1 cellular context compared by ENCODE assay signal in the genomic region with DNA sequence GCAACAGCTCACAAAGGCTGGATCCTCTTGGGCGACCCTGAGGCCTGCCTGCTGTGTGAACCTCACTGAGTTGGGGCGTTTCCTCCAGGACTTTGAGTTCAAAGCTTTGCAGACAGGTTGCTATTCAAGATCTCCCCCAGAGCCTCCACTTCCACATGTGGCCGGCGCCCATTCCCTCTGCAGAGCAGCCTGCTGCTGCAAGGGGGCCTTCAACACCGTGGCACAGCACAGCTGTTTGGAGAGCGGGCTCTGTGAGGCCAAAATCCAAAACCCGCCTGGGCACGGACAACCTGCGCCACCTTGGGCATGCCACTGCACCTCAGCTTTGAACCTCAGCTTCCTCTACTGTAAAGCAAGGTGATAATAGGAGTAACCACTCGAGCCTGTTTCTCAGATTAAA.
TF ChIP-seq lines count a peak whose summit lies in the region.

No MANE protein-coding gene starts in this region.

TF ChIP-seq in HepG2, 621 proteins besides CTCF, POLR2A, EP300 and RAD21 (continued from another document):
- no peak for TF ChIP-seq PREB (CRISPR knock-in tag; IDR thresholded peaks at IDR 0.05)
- no peak for TF ChIP-seq SP2 (CRISPR knock-in tag; IDR thresholded peaks at IDR 0.05)
- no peak for TF ChIP-seq ZNF563 (CRISPR knock-in tag; IDR thresholded peaks at IDR 0.05)
- TF ChIP-seq TAF1 (CRISPR knock-in tag; IDR thresholded peaks at IDR 0.05) = no peak
- no peak for TF ChIP-seq ZMYM3 (CRISPR knock-in tag; IDR thresholded peaks at IDR 0.05)
- TF ChIP-seq AHR (CRISPR knock-in tag; IDR thresholded peaks at IDR 0.05) = no peak
- no peak for TF ChIP-seq GLMP (CRISPR knock-in tag; IDR thresholded peaks at IDR 0.05; ENCODE audit: borderline replicate concordance)
- no peak for TF ChIP-seq ZNF7 (CRISPR knock-in tag; IDR thresholded peaks at IDR 0.05)
- no peak for TF ChIP-seq ZNF205 (CRISPR knock-in tag; IDR thresholded peaks at IDR 0.05)
- TF ChIP-seq IKZF1 (IDR thresholded peaks at IDR 0.05) = no peak
